ENCODE assay signal across 15 cellular contexts in genomic region chrX:117989512-117989911, GRCh38.
DNase-seq lines count a peak whose midpoint lies in the region; ATAC-seq and TF ChIP-seq lines count a peak whose summit lies in the region.
"Had no signal": no experiment of that assay in that cellular context is flagged by ENCODE, and none has a peak within 500 bp of the region (broad histone marks: within the 10 kb centered on the region; RNA-seq: fewer than 3 reads in every experiment).

No MANE protein-coding gene starts in this region.

- no peaks in the 10 kb centered on the region for H3K9me3 Mint-ChIP-seq in natural killer cell

- no peaks in the 10 kb centered on the region for H3K4me1 Mint-ChIP-seq in natural killer cell
- H3K4me1 Mint-ChIP-seq: CD8-positive, alpha-beta memory T cell had no signal

- intact Hi-C loops in natural killer cell (cut with micrococcal nuclease), result no loop called here

- no peak overlapping the region for H3K4me3 Mint-ChIP-seq in natural killer cell
- H3K4me3 Mint-ChIP-seq: CD8-positive, alpha-beta memory T cell had no signal

- no peaks in the 10 kb centered on the region for H3K27me3 Mint-ChIP-seq in natural killer cell (ENCODE audit: low read depth in 2 of 2)

- ATAC-seq in GM18867 (IDR thresholded peaks at IDR 0.05; ENCODE audit: unreplicated experiment) (no peak), natural killer cell (no peak)
- ATAC-seq: Panc1 had no signal

- no peak for TF ChIP-seq CTCF in natural killer cell (IDR thresholded peaks at IDR 0.05)

- H3K27ac Mint-ChIP-seq in natural killer cell, result no peak overlapping the region
- H3K27ac Mint-ChIP-seq: CD8-positive, alpha-beta memory T cell had no signal

- no peaks in the 10 kb centered on the region for H3K36me3 Mint-ChIP-seq in natural killer cell
- H3K36me3 Mint-ChIP-seq: CD8-positive, alpha-beta memory T cell had no signal

- DNase-seq in Daoy (ENCODE audit: low read depth) (peak; percentile 11), NCI-H69 (lab: John Stamatoyannopoulos, UW) (peak; percentile 28), epithelial cell of prostate (ENCODE audit: low read depth, low spot score) (no peak), kidney glomerular epithelial cell (lab: John Stamatoyannopoulos, UW) (peak; percentile 49), natural killer cell (no peak), DMS153 treated with DMSO at 0.1 percent for 48 hours (lab: John Stamatoyannopoulos, UW; ENCODE audit: unreplicated experiment) (no peak)
- DNase-seq: CD8-positive, alpha-beta memory T cell; DMS153; Kasumi-1; NCI-H1417 treated with DMSO at 0.1 percent for 48 hours; NCI-H2029 treated with DMSO at 0.1 percent for 48 hours; NCI-H526; SHP77 had no signal

- H3K27ac ChIP-seq in epithelial cell of prostate, result peak overlapping the region; percentile 75

Comparison
In these comparisons a context has a peak if more than half of its experiments do, and no peak if none do; other contexts are left out.
1. DNase-seq: peak in Daoy (single experiment), NCI-H69 (single experiment) and kidney glomerular epithelial cell (single experiment); none in epithelial cell of prostate (single experiment), natural killer cell (single experiment) and DMS153 treated with DMSO at 0.1 percent for 48 hours (single experiment).